Comparison of ENCODE assay signal across 14 cellular contexts in genomic region chr17:38671939-38672720, GRCh38. TPM values are rescaled to one million over a fixed set of nuclear protein-coding genes. Genes with fewer than 3 reads are reported as not detected.
DNase-seq lines count a peak whose midpoint lies in the region; ATAC-seq lines count a peak whose summit lies in the region.
"Had no signal": no experiment of that assay in that cellular context is flagged by ENCODE, and none has a peak within 500 bp of the region (broad histone marks: within the 10 kb centered on the region; RNA-seq: fewer than 3 reads in every experiment).

No MANE protein-coding gene starts in this region.

- peaks cover 60% of the 10 kb centered on the region for H4K20me1 ChIP-seq in BLaER1

- peaks cover 18% of the 10 kb centered on the region for H3K36me3 Mint-ChIP-seq in activated naive CD8-positive, alpha-beta T cell treated with anti-CD3 and anti-CD28 coated beads for 36 hours

- peaks cover 45% of the 10 kb centered on the region for H3K4me1 ChIP-seq in BLaER1

- H3K27me3 ChIP-seq in BLaER1 = peaks cover 73% of the 10 kb centered on the region
- peaks cover 87% of the 10 kb centered on the region for H3K27me3 ChIP-seq in H7 (ENCODE audit: control insufficient read depth, insufficient read depth, low read length)

- no peaks in the 10 kb centered on the region for H3K9me3 ChIP-seq in BLaER1
- H3K9me3 ChIP-seq: heart left ventricle, Peyer's patch had no signal

- H3K4me1 Mint-ChIP-seq in activated naive CD8-positive, alpha-beta T cell treated with anti-CD3 and anti-CD28 coated beads for 36 hours = peaks cover 39% of the 10 kb centered on the region

- peak overlapping the region; percentile 99 for H3K4me2 ChIP-seq in BLaER1

- no peak for ATAC-seq in GM19452 (IDR thresholded peaks at IDR 0.05; ENCODE audit: unreplicated experiment)
- ATAC-seq: heart left ventricle had no signal

- peak overlapping the region; percentile 75 for H3K4me3 Mint-ChIP-seq in activated naive CD8-positive, alpha-beta T cell treated with anti-CD3 and anti-CD28 coated beads for 36 hours

- H3K36me3 ChIP-seq in BLaER1 (no peaks in the 10 kb centered on the region), H7 (replicated peaks; ENCODE audit: control insufficient read depth, insufficient read depth, low read length) (no peaks in the 10 kb centered on the region)
- H3K36me3 ChIP-seq: heart left ventricle, Peyer's patch had no signal

- H3K4me3 ChIP-seq in BLaER1 (peak overlapping the region; percentile 90), H7 (ENCODE audit: insufficient read depth, low read depth, low read length) (peak overlapping the region; percentile 39)
- H3K4me3 ChIP-seq: heart left ventricle, Peyer's patch had no signal

- DNase-seq in H7 (peak; percentile 79), iPS-NIHi7 (ENCODE audit: extremely low spot score) (peak; percentile 50), DMS79 treated with DMSO at 0.1 percent for 48 hours (lab: John Stamatoyannopoulos, UW) (no peak), AML-193 (lab: John Stamatoyannopoulos, UW) (no peak), NCI-H1417 treated with DMSO at 0.1 percent for 48 hours (lab: John Stamatoyannopoulos, UW) (no peak)
- no peak for DNase-seq in activated naive CD8-positive, alpha-beta T cell treated with anti-CD3 and anti-CD28 coated beads for 36 hours
- DNase-seq: activated effector memory CD4-positive, alpha-beta T cell treated with anti-CD3 and anti-CD28 coated beads, Interleukin-2, amount 50 U/mL, for 16 hours; effector CD8-positive, alpha-beta T cell; HCEC 1CT; heart left ventricle; NCI-H2107; Peyer's patch had no signal

- H3K27ac ChIP-seq in BLaER1 = no peak overlapping the region
- H3K27ac ChIP-seq: heart left ventricle, Peyer's patch had no signal

- peaks cover 53% of the 10 kb centered on the region for H3K27me3 Mint-ChIP-seq in activated naive CD8-positive, alpha-beta T cell treated with anti-CD3 and anti-CD28 coated beads for 36 hours

- H3K9me3 Mint-ChIP-seq in activated naive CD8-positive, alpha-beta T cell treated with anti-CD3 and anti-CD28 coated beads for 36 hours = no peaks in the 10 kb centered on the region

- H3K27ac Mint-ChIP-seq in activated naive CD8-positive, alpha-beta T cell treated with anti-CD3 and anti-CD28 coated beads for 36 hours = no peak overlapping the region

- H3K9ac ChIP-seq in BLaER1 = no peak overlapping the region

RNA-seq across cellular contexts. Expression of gene EPOP, which starts 2.6 kb away (rescaled TPM):
- total RNA-seq in H7 (2014; rRNA removed; shearing (Covaris generic)) = 6.1 and 6.2 TPM in 2 replicates
- total RNA-seq in activated naive CD8-positive, alpha-beta T cell treated with anti-CD3 and anti-CD28 coated beads for 36 hours = 10 to 100 TPM; 33.6 to 33.7 TPM

RNA-seq across cellular contexts. Expression of gene MLLT6, which starts 32.9 kb away (rescaled TPM):
- total RNA-seq in H7 (2014; rRNA removed; shearing (Covaris generic)) = 17.8 and 22.1 TPM in 2 replicates
- 100 to 1,000 TPM; 125 to 130 TPM for total RNA-seq in activated naive CD8-positive, alpha-beta T cell treated with anti-CD3 and anti-CD28 coated beads for 36 hours

RNA-seq across cellular contexts. Expression of gene CISD3, which starts 58.0 kb away (rescaled TPM):
- 2.9 TPM in 2 replicates for total RNA-seq in H7 (2014; rRNA removed; shearing (Covaris generic))
- 10 to 100 TPM; 54.3 to 57.4 TPM for total RNA-seq in activated naive CD8-positive, alpha-beta T cell treated with anti-CD3 and anti-CD28 coated beads for 36 hours

Comparison
In these comparisons a context has a peak if more than half of its experiments do, and no peak if none do; other contexts are left out.
1. DNase-seq: peak in H7 (single experiment) and iPS-NIHi7 (single experiment); none in activated naive CD8-positive, alpha-beta T cell treated with anti-CD3 and anti-CD28 coated beads for 36 hours (single experiment), DMS79 treated with DMSO at 0.1 percent for 48 hours (single experiment), AML-193 (0 of 2) and NCI-H1417 treated with DMSO at 0.1 percent for 48 hours (single experiment).
2. RNA of gene CISD3, which starts 58.0 kb away (total RNA-seq): 54.3 to 57.4 TPM in activated naive CD8-positive, alpha-beta T cell treated with anti-CD3 and anti-CD28 coated beads for 36 hours; 2.9 TPM in H7; every median in the first group is over 10 times any median in the second.